ENCODE assay signal across 8 cellular contexts in the genomic region with DNA sequence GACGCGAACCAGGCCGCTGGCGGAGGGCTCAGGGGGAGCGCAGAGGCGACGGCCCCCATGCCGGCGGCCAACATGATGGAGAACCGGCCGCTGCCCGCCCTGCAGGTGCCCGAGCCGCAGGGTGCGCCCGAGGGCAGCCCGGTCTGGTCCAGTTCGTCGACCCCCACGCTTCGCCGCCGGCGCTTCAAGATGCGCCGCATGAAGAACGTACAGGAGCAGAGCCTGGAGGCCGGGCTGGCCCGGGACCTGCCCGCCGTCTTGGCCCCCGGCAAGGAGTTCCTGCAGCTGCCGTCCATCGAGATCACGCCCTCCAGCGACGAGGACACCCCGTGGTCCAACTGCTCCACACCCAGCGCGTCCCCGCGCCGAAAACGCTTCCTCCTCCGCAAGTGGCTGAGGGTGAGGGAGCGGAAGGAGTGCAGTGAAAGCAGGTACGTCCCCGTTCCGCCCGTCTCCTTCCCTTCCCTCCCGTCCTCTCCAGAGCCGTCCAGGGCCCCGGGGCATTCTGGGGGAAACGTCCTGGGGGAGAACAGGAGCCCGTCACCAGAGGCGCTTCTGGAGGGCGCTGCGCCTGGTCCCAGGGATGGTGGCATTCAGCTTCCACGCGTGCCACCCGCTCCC. TPM values are rescaled to one million over a fixed set of nuclear protein-coding genes. Genes with fewer than 3 reads are reported as not detected.
DNase-seq lines count a peak whose midpoint lies in the region; TF ChIP-seq lines count a peak whose summit lies in the region.

No MANE protein-coding gene starts in this region.

- TF ChIP-seq CTCF in CD14-positive monocyte (IDR thresholded peaks at IDR 0.05) (peak; percentile 14), GM20000 (IDR thresholded peaks at IDR 0.05; ENCODE audit: extremely low read depth, missing control alignments) (no peak), KMS-11 (conservative IDR thresholded peaks at IDR 0.05; ENCODE audit: low read depth, low read length) (no peak)

- peak overlapping the region; percentile 14; the same call in 1 of the 2 replicates for H2AFZ ChIP-seq in KMS-11 (ENCODE audit: low read depth)

- H3K79me2 ChIP-seq in KMS-11 (ENCODE audit: insufficient read depth, low read depth) = no peaks in the 10 kb centered on the region

- H3K27ac Mint-ChIP-seq in CD14-positive monocyte = peak overlapping the region; percentile 80 to 94 (median 89)

- peaks cover 60% of the 10 kb centered on the region for H3K4me1 Mint-ChIP-seq in CD14-positive monocyte

- no peak overlapping the region for H3K27ac ChIP-seq in KMS-11

- H3K4me3 ChIP-seq in KMS-11 (IDR thresholded peaks at IDR 0.05; ENCODE audit: insufficient read depth, low read depth, low read length) = no peak overlapping the region

- H3K9ac ChIP-seq in KMS-11 = no peak overlapping the region

- no peaks in the 10 kb centered on the region for H3K27me3 ChIP-seq in KMS-11 (ENCODE audit: insufficient read depth, low read depth)

- peaks cover 3 to 7% of the 10 kb centered on the region in 2 donors for H3K36me3 Mint-ChIP-seq in CD14-positive monocyte

- no peaks in the 10 kb centered on the region for H3K4me1 ChIP-seq in KMS-11 (ENCODE audit: low read depth, poor library complexity, severe bottlenecking)

- peak; percentile 88 for DNase-seq in CD14-positive monocyte (ENCODE audit: low spot score)
- DNase-seq in GM20000 (ENCODE audit: low spot score) = peak; percentile 77
- DNase-seq in activated CD4-positive, alpha-beta T cell treated with anti-CD3 and anti-CD28 coated beads for 4 hours = peak; percentile 35 to 53
- DNase-seq in effector CD4-positive, alpha-beta T cell = peak; percentile 21
- DNase-seq in mesenteric fat pad (ENCODE audit: low spot score) = peak; percentile 93
- DNase-seq in stimulated activated CD8-positive, alpha-beta memory T cell treated with anti-CD3 and anti-CD28 coated beads, Interleukin-7, amount 100 ng/mL, for 1 hour (ENCODE audit: low read depth in 2 of 2) = peak; percentile 14 to 19
- DNase-seq in NCI-H2107 treated with DMSO at 0.1 percent for 48 hours (lab: John Stamatoyannopoulos, UW; ENCODE audit: unreplicated experiment) = no peak

- no peaks in the 10 kb centered on the region for H4K20me1 ChIP-seq in KMS-11 (ENCODE audit: insufficient read depth)

- peaks cover 1 to 5% (median 2%) of the 10 kb centered on the region in 3 donors for H3K27me3 Mint-ChIP-seq in CD14-positive monocyte (ENCODE audit: low read depth in 3 of 3)

- no peak overlapping the region for H3K4me2 ChIP-seq in KMS-11

- peak overlapping the region; percentile 87 to 89 for H3K4me3 Mint-ChIP-seq in CD14-positive monocyte

- H3K36me3 ChIP-seq in KMS-11 (ENCODE audit: insufficient read depth) = no peaks in the 10 kb centered on the region

- no peaks in the 10 kb centered on the region for H3K9me3 Mint-ChIP-seq in CD14-positive monocyte

- intact Hi-C loops in CD14-positive monocyte (cut with micrococcal nuclease) = no loop called here

RNA-seq across cellular contexts. Expression of gene GRAMD1B, which starts 0.8 kb away (rescaled TPM):
- polyA plus RNA-seq in CD14-positive monocyte = 1 to 10 TPM; 3.2 to 3.3 TPM
- total RNA-seq in mesenteric fat pad = 7.7 TPM
